In genomic region chr20:62344782-62345181, GRCh38 we compare ENCODE assay signal across 1 cellular context.
TF ChIP-seq lines count a peak whose summit lies in the region.

No MANE protein-coding gene starts in this region.

TF ChIP-seq in WTC11, 78 proteins besides CTCF, POLR2A, EP300 and RAD21:
- TF ChIP-seq CBFB (CRISPR knock-in tag; IDR thresholded peaks at IDR 0.05; ENCODE audit: low read depth), result no peak
- no peak for TF ChIP-seq ZNF317 (CRISPR knock-in tag; IDR thresholded peaks at IDR 0.05; ENCODE audit: borderline replicate concordance, low read depth)
- no peak for TF ChIP-seq ZSCAN18 (CRISPR knock-in tag; IDR thresholded peaks at IDR 0.05)
- TF ChIP-seq ERG (CRISPR knock-in tag; IDR thresholded peaks at IDR 0.05), result no peak
- no peak for TF ChIP-seq NR1H2 (CRISPR knock-in tag; IDR thresholded peaks at IDR 0.05)
- TF ChIP-seq HMGA2 (CRISPR knock-in tag; IDR thresholded peaks at IDR 0.05), result no peak
- no peak for TF ChIP-seq TP53 (CRISPR knock-in tag; IDR thresholded peaks at IDR 0.05)
- TF ChIP-seq PRRX2 (CRISPR knock-in tag; IDR thresholded peaks at IDR 0.05), result no peak
- TF ChIP-seq ATF3 (CRISPR knock-in tag; conservative IDR thresholded peaks at IDR 0.05), result no peak
